ENCODE assay signal across 8 cellular contexts in the genomic region with DNA sequence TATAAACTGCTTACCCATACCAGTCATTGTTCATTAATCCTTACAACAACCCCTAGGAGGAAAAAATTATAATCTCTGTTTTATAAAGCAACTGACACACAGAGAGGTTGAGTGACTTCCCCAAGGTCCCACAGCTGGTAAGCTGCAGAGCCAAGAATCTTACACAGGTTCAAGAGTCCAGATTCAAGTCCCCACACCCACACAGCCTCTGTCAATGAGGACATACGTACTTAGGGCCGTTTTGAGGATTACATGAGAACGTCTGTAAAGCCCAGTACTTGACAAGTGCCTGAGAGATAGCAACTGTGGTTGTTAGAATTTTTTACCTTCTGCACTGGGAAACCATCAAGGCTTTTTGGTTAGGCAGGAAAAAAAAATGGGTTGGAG. TPM values are rescaled to one million over a fixed set of nuclear protein-coding genes. Genes with fewer than 3 reads are reported as not detected.
DNase-seq lines count a peak whose midpoint lies in the region; ATAC-seq and TF ChIP-seq lines count a peak whose summit lies in the region.

No MANE protein-coding gene starts in this region.

- no peaks in the 10 kb centered on the region for H3K79me2 ChIP-seq in Karpas-422 (ENCODE audit: low read length)

- H3K9me3 Mint-ChIP-seq in nephron, result peaks cover 11% of the 10 kb centered on the region

- H3K4me3 ChIP-seq in Karpas-422 (ENCODE audit: low read length) (peak overlapping the region; percentile 65), ectodermal cell (ENCODE audit: insufficient read depth, low read depth, low read length) (peak overlapping the region; percentile 41)

- no peaks in the 10 kb centered on the region for H3K36me3 ChIP-seq in Karpas-422 (ENCODE audit: insufficient read depth, low read length)
- no peaks in the 10 kb centered on the region for H3K36me3 ChIP-seq in ectodermal cell (ENCODE audit: control insufficient read depth, insufficient read depth, low read length)

- H3K4me3 Mint-ChIP-seq in nephron, result peak overlapping the region; percentile 87 to 92 (median 92)

- no peaks in the 10 kb centered on the region for H3K27me3 ChIP-seq in Karpas-422 (ENCODE audit: low read length)
- H3K27me3 ChIP-seq in ectodermal cell (ENCODE audit: control insufficient read depth, insufficient read depth, low read length, poor library complexity, severe bottlenecking), result peaks cover 5% of the 10 kb centered on the region

- H3K27ac ChIP-seq in Karpas-422 (ENCODE audit: low read length) (no peak overlapping the region), ectodermal cell (ENCODE audit: insufficient read depth, low read depth, low read length, poor library complexity, severe bottlenecking) (no peak overlapping the region)

- H3K9ac ChIP-seq in Karpas-422 (ENCODE audit: low read length), result peak overlapping the region; percentile 65

- DNase-seq in Karpas-422 (no peak), GDM1 (lab: John Stamatoyannopoulos, UW) (no peak), NCI-H1417 treated with DMSO at 0.1 percent for 48 hours (lab: John Stamatoyannopoulos, UW) (no peak)
- no peak for DNase-seq in stimulated activated CD4-positive, alpha-beta T cell treated with anti-CD3 and anti-CD28 coated beads, Interleukin-15, amount 100 ng/mL, for 24 hours

- H3K4me1 Mint-ChIP-seq in nephron, result no peaks in the 10 kb centered on the region

- peak overlapping the region; percentile 88 for H2AFZ ChIP-seq in Karpas-422 (ENCODE audit: low read length)

- no peaks in the 10 kb centered on the region for H3K27me3 Mint-ChIP-seq in nephron (ENCODE audit: low read depth)

- peak overlapping the region; percentile 32 to 70 (median 35) for H3K27ac Mint-ChIP-seq in nephron

- H4K20me1 ChIP-seq in Karpas-422 (ENCODE audit: insufficient read depth, low read depth, low read length), result no peaks in the 10 kb centered on the region

- H3K4me2 ChIP-seq in Karpas-422 (ENCODE audit: low read depth, low read length, poor library complexity, severe bottlenecking), result peak overlapping the region; percentile 68

- TF ChIP-seq CTCF in nephron (IDR thresholded peaks at IDR 0.05; ENCODE audit: unreplicated experiment in 3 of 3), result no peak

- no peaks in the 10 kb centered on the region for H3K36me3 Mint-ChIP-seq in nephron (ENCODE audit: low read depth)

- WGBS in ectodermal cell, 2 experiments, result 48 to 49% methylated on average over 3 of the region's 3 CpGs

- peaks cover 11% of the 10 kb centered on the region for H3K4me1 ChIP-seq in Karpas-422 (ENCODE audit: low read length)
- no peaks in the 10 kb centered on the region for H3K4me1 ChIP-seq in ectodermal cell (ENCODE audit: control insufficient read depth, insufficient read depth, low read length)

- ATAC-seq in GM19395 (IDR thresholded peaks at IDR 0.05; ENCODE audit: unreplicated experiment) (peak; percentile 7), GM19463 (IDR thresholded peaks at IDR 0.05; ENCODE audit: unreplicated experiment) (no peak)

- no peaks in the 10 kb centered on the region for H3K9me2 ChIP-seq in Karpas-422 (replicated peaks; ENCODE audit: insufficient read depth, low read length)

- no peaks in the 10 kb centered on the region for H3K9me3 ChIP-seq in Karpas-422 (ENCODE audit: low read length)
- no peaks in the 10 kb centered on the region for H3K9me3 ChIP-seq in ectodermal cell (ENCODE audit: control insufficient read depth, low read length)

RNA-seq across cellular contexts. Expression of a gene that starts 0.6 kb away (rescaled TPM):
- total RNA-seq in Karpas-422 (2014; rRNA removed; shearing (Covaris generic); ENCODE audit: low replicate concordance), result 3.4 and 8.3 TPM in 2 replicates
- 3.7 TPM for polyA plus RNA-seq in ectodermal cell (2013, experiment 1 of 4)
- 3.9 TPM for polyA plus RNA-seq in ectodermal cell (2013, experiment 2 of 4)
- polyA plus RNA-seq in ectodermal cell (2013, experiment 3 of 4), result 3.8 TPM
- polyA plus RNA-seq in ectodermal cell (2013, experiment 4 of 4), result 3.5 TPM
